In genomic region chr12:76546889-76547288, GRCh38 we compare ENCODE assay signal across 30 cellular contexts. TPM values are rescaled to one million over a fixed set of nuclear protein-coding genes. Genes with fewer than 3 reads are reported as not detected.
DNase-seq lines count a peak whose midpoint lies in the region; ATAC-seq, FAIRE-seq and TF ChIP-seq lines count a peak whose summit lies in the region.
"Had no signal": no experiment of that assay in that cellular context is flagged by ENCODE, and none has a peak within 500 bp of the region (broad histone marks: within the 10 kb centered on the region; RNA-seq: fewer than 3 reads in every experiment).

No MANE protein-coding gene starts in this region.

- H3K79me2 ChIP-seq in K562 (ENCODE audit: control insufficient read depth, insufficient read depth, low read length): peaks cover 91% of the 10 kb centered on the region
- peaks cover 100% of the 10 kb centered on the region for H3K79me2 ChIP-seq in smooth muscle cell (ENCODE audit: low read depth)

- H3K4me3 ChIP-seq in K562 (no peak overlapping the region), smooth muscle cell (no peak overlapping the region)
- H3K4me3 ChIP-seq: adrenal gland; BLaER1 treated with 17β-estradiol and CSF1 and Interleukin-3, amounts not matched to agents 10 nM and 100 nM; prostate gland; sigmoid colon; transverse colon had no signal

- no peak for TF ChIP-seq RAD21 in K562 (CRISPR knock-in tag; conservative IDR thresholded peaks at IDR 0.05 in 1 of 2, IDR thresholded peaks at IDR 0.05 in 1 of 2)

- BruUV-seq in K562 (replicated peaks; lab: Mats Ljungman, UMichigan): no TSS peak

- H2AFZ ChIP-seq in K562 (ENCODE audit: low read depth, low read length) (no peak overlapping the region), smooth muscle cell (ENCODE audit: low read depth) (no peak overlapping the region)

- TF ChIP-seq POLR2A in K562 (conservative IDR thresholded peaks at IDR 0.05): no peak

- intact Hi-C loops in K562 (cut with micrococcal nuclease): no loop called here

- TF ChIP-seq CTCF in K562 (IDR thresholded peaks at IDR 0.05 in 2 of 3, conservative IDR thresholded peaks at IDR 0.05 in 1 of 3; ENCODE audit: insufficient read depth in 2 of 3, low read depth in 1 of 3, low read length in 3 of 3): no peak
- TF ChIP-seq CTCF in smooth muscle cell (IDR thresholded peaks at IDR 0.05; ENCODE audit: borderline replicate concordance, insufficient read depth, poor library complexity, severe bottlenecking): no peak

- in situ Hi-C loops in K562 (cut with MboI): no loop called here

- H4K20me1 ChIP-seq in K562 (replicated peaks; ENCODE audit: control insufficient read depth, insufficient read depth, low read length) (no peaks in the 10 kb centered on the region; the same call in 1 of the 2 replicates), smooth muscle cell (ENCODE audit: low read depth) (peaks cover 98% of the 10 kb centered on the region)

- peaks cover 51% of the 10 kb centered on the region for H3K4me1 Mint-ChIP-seq in memory B cell

- no peak overlapping the region for H3K4me3 Mint-ChIP-seq in memory B cell
- H3K4me3 Mint-ChIP-seq: activated CD4-positive, alpha-beta T cell treated with anti-CD3 and anti-CD28 coated beads for 36 hours; activated CD8-positive, alpha-beta T cell treated with anti-CD3 and anti-CD28 coated beads, Interleukin-2, amount 10 ng/mL, durations not matched to agents 7 days and 5 days; activated naive CD4-positive, alpha-beta T cell treated with anti-CD3 and anti-CD28 coated beads, Interleukin-2, amount 10 ng/mL, durations not matched to agents 7 days and 5 days; T-helper 1 cell treated with Interleukin-12 subunit alpha and Interleukin-12 subunit beta and Interleukin-4 antibody, amounts not matched to agents 30 μg/mL and 1 μg/mL, for 36 hours had no signal

- no peaks in the 10 kb centered on the region for H3K9me3 Mint-ChIP-seq in memory B cell
- H3K9me3 Mint-ChIP-seq: activated naive CD4-positive, alpha-beta T cell treated with anti-CD3 and anti-CD28 coated beads, Interleukin-2, amount 10 ng/mL, durations not matched to agents 7 days and 5 days; T-helper 1 cell treated with Interleukin-12 subunit alpha and Interleukin-12 subunit beta and Interleukin-4 antibody, amounts not matched to agents 30 μg/mL and 1 μg/mL, for 36 hours had no signal

- ATAC-seq in K562: no peak
- ATAC-seq in memory B cell (ENCODE audit: low read depth): no peak
- no peak for ATAC-seq in activated CD4-positive, CD25-positive, alpha-beta regulatory T cell treated with anti-CD3 and anti-CD28 coated beads, Interleukin-2, amount 50 U/mL, for 24 hours
- ATAC-seq: activated CD4-positive, alpha-beta T cell treated with anti-CD3 and anti-CD28 coated beads for 36 hours; activated CD8-positive, alpha-beta T cell treated with anti-CD3 and anti-CD28 coated beads, Interleukin-2, amount 10 ng/mL, durations not matched to agents 7 days and 5 days; left lobe of liver; PC-3 had no signal

- DNase-seq in HEK293T (ENCODE audit: extremely low spot score) (no peak), K562 (ENCODE audit: extremely low read depth in 1 of 4, low spot score in 3 of 4) (no peak), memory B cell (ENCODE audit: low spot score in 2 of 2) (no peak), smooth muscle cell (lab: John Stamatoyannopoulos, UW; ENCODE audit: unreplicated experiment) (no peak), activated gamma-delta T cell treated with Interleukin-2 at 50 U/mL for 16 hours (no peak), GM19238 (ENCODE audit: insufficient read length, low spot score) (no peak)
- no peak for DNase-seq in activated CD4-positive, alpha-beta T cell treated with anti-CD3 and anti-CD28 coated beads for 1 hour
- DNase-seq: activated CD4-positive, alpha-beta T cell treated with anti-CD3 and anti-CD28 coated beads for 36 hours; activated CD8-positive, alpha-beta T cell treated with anti-CD3 and anti-CD28 coated beads, Interleukin-2, amount 10 ng/mL, durations not matched to agents 7 days and 5 days; activated naive CD4-positive, alpha-beta T cell treated with anti-CD3 and anti-CD28 coated beads, Interleukin-2, amount 10 ng/mL, durations not matched to agents 7 days and 5 days; adrenal gland; brain microvascular endothelial cell; DMS53; GOT3; mesenchymal stem cell; NCI-H2081; NCI-H2227 treated with DMSO at 0.1 percent for 48 hours; NCI-H526 treated with DMSO at 0.1 percent for 48 hours; nucleus accumbens; PC-3; sigmoid colon; stimulated activated CD4-positive, alpha-beta T cell treated with anti-CD3 and anti-CD28 coated beads, Interleukin-4, amount 100 ng/mL, for 4 hours; transverse colon had no signal

- no peak for FAIRE-seq in K562 (lab: Jason Lieb, UNC)
- FAIRE-seq: GM12892, HTR-8/SVneo had no signal

- H3K4me1 ChIP-seq in K562 (replicated peaks in 1 of 2; ENCODE audit: control insufficient read depth in 2 of 2, insufficient read depth in 2 of 2, low read length in 2 of 2): peaks cover 6 to 44% of the 10 kb centered on the region in 2 experiments; a peak in 4 of 5 replicates
- H3K4me1 ChIP-seq in smooth muscle cell (ENCODE audit: low read depth): peaks cover 35% of the 10 kb centered on the region
- H3K4me1 ChIP-seq: prostate gland had no signal

- peaks cover 10% of the 10 kb centered on the region for H3K36me3 Mint-ChIP-seq in memory B cell

- CTCF ChIA-PET in HEK293T (lab: Yijun Ruan, JAX) (no interaction called here), K562 (lab: Yijun Ruan, JAX; ENCODE audit: low intra/inter-chr PET ratio) (no interaction called here)

- H3K27ac ChIP-seq in K562 (ENCODE audit: extremely low read depth, low read depth, low read length) (no peak overlapping the region), smooth muscle cell (ENCODE audit: low read depth) (peak overlapping the region; percentile 17)
- H3K27ac ChIP-seq: adrenal gland; BLaER1 treated with 17β-estradiol and CSF1 and Interleukin-3, amounts not matched to agents 10 nM and 100 nM; brain microvascular endothelial cell; prostate gland; sigmoid colon; transverse colon had no signal

- H3K9ac ChIP-seq in K562 (ENCODE audit: insufficient read depth in 1 of 2, low read depth in 2 of 2, low read length in 2 of 2): no peak overlapping the region
- no peak overlapping the region for H3K9ac ChIP-seq in smooth muscle cell (ENCODE audit: low read depth)
- H3K9ac ChIP-seq: BLaER1 treated with 17β-estradiol and CSF1 and Interleukin-3, amounts not matched to agents 10 nM and 100 nM had no signal

- no peaks in the 10 kb centered on the region for H3K36me3 ChIP-seq in K562 (ENCODE audit: control insufficient read depth, insufficient read depth, low read length)
- H3K36me3 ChIP-seq in smooth muscle cell (ENCODE audit: low read depth): no peaks in the 10 kb centered on the region
- H3K36me3 ChIP-seq: adrenal gland, brain microvascular endothelial cell, prostate gland, sigmoid colon, transverse colon had no signal

- no peaks in the 10 kb centered on the region for H3K27me3 Mint-ChIP-seq in memory B cell
- H3K27me3 Mint-ChIP-seq: activated CD4-positive, alpha-beta T cell treated with anti-CD3 and anti-CD28 coated beads for 36 hours; activated naive CD4-positive, alpha-beta T cell treated with anti-CD3 and anti-CD28 coated beads, Interleukin-2, amount 10 ng/mL, durations not matched to agents 7 days and 5 days had no signal

- H3F3A ChIP-seq in smooth muscle cell (ENCODE audit: low read depth): no peaks in the 10 kb centered on the region

- peak overlapping the region; percentile 10 for H3K27ac Mint-ChIP-seq in memory B cell
- H3K27ac Mint-ChIP-seq: activated CD4-positive, alpha-beta T cell treated with anti-CD3 and anti-CD28 coated beads for 36 hours; activated CD8-positive, alpha-beta T cell treated with anti-CD3 and anti-CD28 coated beads, Interleukin-2, amount 10 ng/mL, durations not matched to agents 7 days and 5 days; activated naive CD4-positive, alpha-beta T cell treated with anti-CD3 and anti-CD28 coated beads, Interleukin-2, amount 10 ng/mL, durations not matched to agents 7 days and 5 days; T-helper 1 cell treated with Interleukin-12 subunit alpha and Interleukin-12 subunit beta and Interleukin-4 antibody, amounts not matched to agents 30 μg/mL and 1 μg/mL, for 36 hours had no signal

- H3K9me3 ChIP-seq in K562 (replicated peaks; ENCODE audit: control insufficient read depth, insufficient read depth, low read depth, low read length) (no peaks in the 10 kb centered on the region), smooth muscle cell (replicated peaks; ENCODE audit: low read depth) (no peaks in the 10 kb centered on the region)
- H3K9me3 ChIP-seq: adrenal gland; BLaER1 treated with 17β-estradiol and CSF1 and Interleukin-3, amounts not matched to agents 10 nM and 100 nM; prostate gland; sigmoid colon; transverse colon had no signal

- POLR2A ChIA-PET in HEK293T (lab: Yijun Ruan, JAX) (no interaction called here), K562 (lab: Yijun Ruan, JAX) (interaction anchor here (0.7 to 2.6 kb wide), 2 partner anchors 12 to 902 kb away, joined by 3 to 11 read pairs; partner anchors contain the start of gene OSBPL8)

- TF ChIP-seq EP300 in K562 (IDR thresholded peaks at IDR 0.05; ENCODE audit: low read length): no peak

- H3K4me2 ChIP-seq in K562 (ENCODE audit: insufficient read depth, low read length) (no peak overlapping the region), smooth muscle cell (peak overlapping the region; percentile 48)

- 42% methylated on average over 3 of the region's 3 CpGs for WGBS in K562 (ENCODE audit: insufficient coverage, low coverage, missing lambda C conversion rate)
- 25% methylated on average over 3 of the region's 3 CpGs for WGBS in smooth muscle cell (ENCODE audit: low lambda C conversion rate)

- no peaks in the 10 kb centered on the region for H3K27me3 ChIP-seq in K562 (ENCODE audit: control insufficient read depth in 2 of 2, insufficient read depth in 2 of 2, low read length in 2 of 2)
- H3K27me3 ChIP-seq in smooth muscle cell (ENCODE audit: low read depth): no peaks in the 10 kb centered on the region
- H3K27me3 ChIP-seq: adrenal gland; BLaER1 treated with 17β-estradiol and CSF1 and Interleukin-3, amounts not matched to agents 10 nM and 100 nM; brain microvascular endothelial cell; sigmoid colon had no signal

- no peaks in the 10 kb centered on the region for H3K9me1 ChIP-seq in K562 (ENCODE audit: control insufficient read depth, insufficient read depth, low read length)

RNA-seq across cellular contexts. Expression of gene OSBPL8, which starts 12.7 kb away (rescaled TPM):
- total RNA-seq in K562 (2011; cell fraction: chromatin; rRNA removed; ENCODE audit: low replicate concordance): 52.8 and 159 TPM in 2 replicates
- total RNA-seq in K562 (2011; cell fraction: nucleolus; rRNA removed): 43.4 and 53.4 TPM in 2 replicates
- 46.3 and 48.5 TPM in 2 replicates for total RNA-seq in K562 (2011; cell fraction: nucleoplasm; rRNA removed)
- total RNA-seq in K562 (2014; rRNA removed): 28.3 and 32.1 TPM in 2 replicates
- 81.0 and 94.9 TPM in 2 replicates for total RNA-seq in K562 (2014; rRNA removed; fragmentation: Illumina TruSeq; extraction: Trizol)
- 70.2 and 78.3 TPM in 2 replicates for total RNA-seq in K562 (2015; rRNA removed; fragmentation: Illumina TruSeq; extraction: Trizol)
- total RNA-seq in K562 (2021): 82.7 and 88.6 TPM in 2 replicates
- 34.2 and 52.7 TPM in 2 replicates for polyA plus RNA-seq in K562 (2011; rRNA removed)
- 15.3 and 41.1 TPM in 2 replicates for polyA plus RNA-seq in K562 (2011; cell fraction: cytosol; rRNA removed)
- 19.3 and 21.6 TPM in 2 replicates for polyA plus RNA-seq in K562 (2011; cell fraction: nucleus; rRNA removed)
- 28.9 and 29.0 TPM in 2 replicates for polyA plus RNA-seq in K562 (2012)
- polyA plus RNA-seq in K562 (2014; fragmentation: Illumina TruSeq; extraction: Trizol): 36.2 and 42.8 TPM in 2 replicates
- polyA plus RNA-seq in K562 (2014; fragmentation: Nextera tagmentation; extraction: Ambion mirVana): 10 to 100 TPM; 17.4 to 19.9 TPM
- 25.6 and 31.4 TPM in 2 replicates for polyA plus RNA-seq in K562 (2014; rRNA removed)
- polyA minus RNA-seq in K562 (2011; rRNA and poly(A)+ RNA removed): 334 and 360 TPM in 2 replicates
- polyA minus RNA-seq in K562 (2011; cell fraction: cytosol; rRNA and poly(A)+ RNA removed): 66.7 and 80.0 TPM in 2 replicates
- 73.6 and 124 TPM in 2 replicates for polyA minus RNA-seq in K562 (2011; cell fraction: nucleus; rRNA and poly(A)+ RNA removed)
- total RNA-seq in smooth muscle cell: 108 and 129 TPM in 2 replicates
- polyA plus RNA-seq in smooth muscle cell: 32.0 and 43.2 TPM in 2 replicates
